Comparison of ENCODE assay signal across 8 cellular contexts in the genomic region with DNA sequence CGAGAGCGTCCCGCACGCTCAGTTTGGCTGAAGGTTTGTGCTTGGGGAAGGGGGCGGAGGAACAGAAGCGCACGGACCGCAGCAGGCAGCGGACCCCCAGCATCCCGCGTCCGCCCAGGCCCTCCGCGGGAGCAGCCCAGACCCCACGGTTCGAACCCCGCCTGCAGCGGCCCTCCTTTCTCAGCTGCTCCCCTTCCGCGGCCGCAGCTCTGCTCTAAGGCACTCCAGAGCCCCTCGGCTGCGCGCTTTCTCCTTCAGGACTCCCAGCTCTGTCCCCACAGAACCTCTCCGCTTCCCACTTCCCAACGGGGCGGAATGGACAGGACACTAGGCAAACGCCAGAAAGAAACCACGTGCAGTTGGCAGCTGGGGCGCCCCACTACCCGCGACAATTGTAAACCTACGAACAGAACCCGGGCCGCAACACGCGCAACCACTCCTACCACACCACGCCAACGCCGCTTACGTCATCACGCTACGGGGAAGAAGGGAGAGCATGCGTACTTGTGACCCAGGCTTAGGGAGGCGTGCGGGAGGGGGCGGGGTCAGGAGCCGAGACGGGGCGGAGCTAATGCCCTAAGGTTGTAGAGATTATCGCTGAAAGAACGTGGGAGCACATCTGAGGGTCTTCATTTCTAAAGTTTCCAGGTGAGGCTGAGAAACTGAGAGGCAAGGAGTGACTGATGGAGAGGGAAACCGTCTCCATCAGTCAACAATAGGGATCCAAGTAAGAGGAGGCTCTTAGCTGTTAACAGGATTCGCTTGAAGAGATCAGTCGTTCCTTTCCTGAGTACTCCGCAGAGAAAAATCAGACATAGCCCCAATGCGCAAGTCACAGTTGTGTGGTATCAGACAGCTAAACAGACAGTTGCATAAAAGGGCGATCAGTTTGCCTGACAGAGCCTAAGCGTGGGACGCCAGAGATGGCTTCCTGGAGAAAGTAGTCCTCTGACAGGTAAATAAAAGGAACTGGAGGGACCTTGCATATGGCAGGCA. TPM values are rescaled to one million over a fixed set of nuclear protein-coding genes. Genes with fewer than 3 reads are reported as not detected.
DNase-seq lines count a peak whose midpoint lies in the region; TF ChIP-seq lines count a peak whose summit lies in the region.

A gene with protein sequence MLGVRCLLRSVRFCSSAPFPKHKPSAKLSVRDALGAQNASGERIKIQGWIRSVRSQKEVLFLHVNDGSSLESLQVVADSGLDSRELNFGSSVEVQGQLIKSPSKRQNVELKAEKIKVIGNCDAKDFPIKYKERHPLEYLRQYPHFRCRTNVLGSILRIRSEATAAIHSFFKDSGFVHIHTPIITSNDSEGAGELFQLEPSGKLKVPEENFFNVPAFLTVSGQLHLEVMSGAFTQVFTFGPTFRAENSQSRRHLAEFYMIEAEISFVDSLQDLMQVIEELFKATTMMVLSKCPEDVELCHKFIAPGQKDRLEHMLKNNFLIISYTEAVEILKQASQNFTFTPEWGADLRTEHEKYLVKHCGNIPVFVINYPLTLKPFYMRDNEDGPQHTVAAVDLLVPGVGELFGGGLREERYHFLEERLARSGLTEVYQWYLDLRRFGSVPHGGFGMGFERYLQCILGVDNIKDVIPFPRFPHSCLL (minus strand): TSS at position 479 of the 996 bp plus-strand sequence. CDS start 376 bp downstream, at position 103.

- peak; percentile 95 to 99 for DNase-seq in HAP-1 (ENCODE audit: low spot score in 2 of 2)
- peak; percentile 97 for DNase-seq in MM.1S
- peak; percentile 54 for DNase-seq in SIG-M5 (lab: John Stamatoyannopoulos, UW)
- DNase-seq in activated gamma-delta T cell (lab: John Stamatoyannopoulos, UW), result peak; percentile 78
- DNase-seq in fibroblast of villous mesenchyme (ENCODE audit: low read depth), result peak; percentile 98
- peak; percentile 98 for DNase-seq in stomach

- peak; percentile 41 for TF ChIP-seq RAD21 in neural cell (conservative IDR thresholded peaks at IDR 0.05)

- H3K4me1 ChIP-seq in ES-I3 (ENCODE audit: insufficient read depth, low read length), result peaks cover 3% of the 10 kb centered on the region; the same call in 1 of the 2 replicates
- H3K4me1 ChIP-seq in HAP-1, result peaks cover 19% of the 10 kb centered on the region; the same call in 1 of the 2 replicates
- H3K4me1 ChIP-seq in MM.1S (ENCODE audit: low read length), result no peaks in the 10 kb centered on the region
- H3K4me1 ChIP-seq in stomach, result peaks cover 6 to 31% (median 23%) of the 10 kb centered on the region in 4 donors

- H3K27me3 ChIP-seq in HAP-1 (ENCODE audit: low read depth), result no peaks in the 10 kb centered on the region
- H3K27me3 ChIP-seq in MM.1S (replicated peaks; ENCODE audit: insufficient read depth, low read length), result no peaks in the 10 kb centered on the region
- H3K27me3 ChIP-seq in neural cell (ENCODE audit: insufficient read depth, low read depth, low read length), result no peaks in the 10 kb centered on the region
- H3K27me3 ChIP-seq in stomach, result no peaks in the 10 kb centered on the region

- 0 to 1% (median 0%) methylated on average over 21 to 60 of the region's 60 CpGs for WGBS in stomach, 5 donors

- H3K27ac ChIP-seq in MM.1S (ENCODE audit: low read length) (peak within 1 kb of the TSS; percentile 41; the same call in 1 of the 2 replicates), neural cell (ENCODE audit: low read length) (peak within 1 kb of the TSS; percentile 77), stomach (peak within 1 kb of the TSS; percentile 85 to 94 (median 90))

- H4K20me1 ChIP-seq in MM.1S (ENCODE audit: insufficient read depth, low read length) (no peaks in the 10 kb centered on the region), neural cell (ENCODE audit: insufficient read depth) (no peaks in the 10 kb centered on the region)

- in situ Hi-C loops in HAP-1 (cut with MboI; ENCODE audit: low sequenced_read_pairs), result loop anchor here (25.0 kb wide), 2 partner anchors 487 to 787 kb away; a partner anchor contains a TSS

- H3F3A ChIP-seq in MM.1S (ENCODE audit: insufficient read depth, low read length), result no peaks in the 10 kb centered on the region
- H3F3A ChIP-seq in neural cell (ENCODE audit: insufficient read depth, low read length, poor library complexity, severe bottlenecking), result peaks cover 11% of the 10 kb centered on the region

- H3K9me3 ChIP-seq in ES-I3 (ENCODE audit: control insufficient read depth, insufficient read depth, low read length) (no peaks in the 10 kb centered on the region), HAP-1 (no peaks in the 10 kb centered on the region; the same call in 1 of the 2 replicates), MM.1S (replicated peaks; ENCODE audit: insufficient read depth, low read length) (no peaks in the 10 kb centered on the region), neural cell (ENCODE audit: low read length) (no peaks in the 10 kb centered on the region), stomach (no peaks in the 10 kb centered on the region)

- intact Hi-C loops in stomach (cut with DNase I; ENCODE audit: low total_unique reads), result loop anchor here (10.0 kb wide), 1 partner anchor 150 kb away; no protein-coding TSS in a partner anchor

- peak within 1 kb of the TSS; percentile 72 for H3K4me2 ChIP-seq in MM.1S (ENCODE audit: low read depth, low read length)
- H3K4me2 ChIP-seq in neural cell (ENCODE audit: low read length), result peak within 1 kb of the TSS; percentile 67

- H3K36me3 ChIP-seq in ES-I3 (ENCODE audit: insufficient read depth, low read length) (no peaks in the 10 kb centered on the region), HAP-1 (replicated peaks) (peaks cover 17% of the 10 kb centered on the region), MM.1S (replicated peaks; ENCODE audit: insufficient read depth, low read length) (no peaks in the 10 kb centered on the region), neural cell (ENCODE audit: insufficient read depth, low read length) (no peaks in the 10 kb centered on the region), stomach (peaks cover 0 to 20% (median 15%) of the 10 kb centered on the region in 4 donors)

- peak; percentile 83 for TF ChIP-seq EP300 in neural cell (conservative IDR thresholded peaks at IDR 0.05; ENCODE audit: poor library complexity, severe bottlenecking)
- no peak for TF ChIP-seq EP300 in stomach (IDR thresholded peaks at IDR 0.05)

- H3K9me2 ChIP-seq in MM.1S (replicated peaks; ENCODE audit: insufficient read depth, low read length) (no peaks in the 10 kb centered on the region), neural cell (ENCODE audit: insufficient read depth, low read length) (no peaks in the 10 kb centered on the region)

- H3K4me3 ChIP-seq in HAP-1 (peak within 1 kb of the TSS; percentile 82), MM.1S (ENCODE audit: low read length) (peak within 1 kb of the TSS; percentile 95), fibroblast of villous mesenchyme (ENCODE audit: low read depth, low read length) (peak within 1 kb of the TSS; percentile 74), neural cell (ENCODE audit: low read length) (peak within 1 kb of the TSS; percentile 81), stomach (peak within 1 kb of the TSS; percentile 85 to 92 (median 88))

- peak in 2 of 4 donors; percentile 57 to 78 for TF ChIP-seq POLR2A in stomach (IDR thresholded peaks at IDR 0.05)

- H3K79me2 ChIP-seq in MM.1S (ENCODE audit: low read length) (peaks cover 22% of the 10 kb centered on the region), neural cell (replicated peaks; ENCODE audit: insufficient read depth, low read length) (peaks cover 19% of the 10 kb centered on the region)

- H3K9ac ChIP-seq in ES-I3 (ENCODE audit: low read depth, low read length) (peak within 1 kb of the TSS; percentile 95), MM.1S (ENCODE audit: low read length) (peak within 1 kb of the TSS; percentile 83), neural cell (ENCODE audit: low read length) (peak within 1 kb of the TSS; percentile 76)

- H2AFZ ChIP-seq in MM.1S (ENCODE audit: low read length), result peak within 1 kb of the TSS; percentile 82
- peak within 1 kb of the TSS; percentile 82 for H2AFZ ChIP-seq in neural cell (ENCODE audit: low read depth, low read length)

- TF ChIP-seq CTCF in MM.1S (IDR thresholded peaks at IDR 0.05; ENCODE audit: low read length), result no peak
- no peak for TF ChIP-seq CTCF in fibroblast of villous mesenchyme (IDR thresholded peaks at IDR 0.05; ENCODE audit: insufficient read depth, low read depth, low read length)
- TF ChIP-seq CTCF in neural cell (IDR thresholded peaks at IDR 0.05; ENCODE audit: poor library complexity, severe bottlenecking), result no peak
- no peak for TF ChIP-seq CTCF in stomach (IDR thresholded peaks at IDR 0.05)

TF ChIP-seq in neural cell, 6 proteins besides CTCF, POLR2A, EP300 and RAD21 (continues in another document):
- TF ChIP-seq, protein P1, sequence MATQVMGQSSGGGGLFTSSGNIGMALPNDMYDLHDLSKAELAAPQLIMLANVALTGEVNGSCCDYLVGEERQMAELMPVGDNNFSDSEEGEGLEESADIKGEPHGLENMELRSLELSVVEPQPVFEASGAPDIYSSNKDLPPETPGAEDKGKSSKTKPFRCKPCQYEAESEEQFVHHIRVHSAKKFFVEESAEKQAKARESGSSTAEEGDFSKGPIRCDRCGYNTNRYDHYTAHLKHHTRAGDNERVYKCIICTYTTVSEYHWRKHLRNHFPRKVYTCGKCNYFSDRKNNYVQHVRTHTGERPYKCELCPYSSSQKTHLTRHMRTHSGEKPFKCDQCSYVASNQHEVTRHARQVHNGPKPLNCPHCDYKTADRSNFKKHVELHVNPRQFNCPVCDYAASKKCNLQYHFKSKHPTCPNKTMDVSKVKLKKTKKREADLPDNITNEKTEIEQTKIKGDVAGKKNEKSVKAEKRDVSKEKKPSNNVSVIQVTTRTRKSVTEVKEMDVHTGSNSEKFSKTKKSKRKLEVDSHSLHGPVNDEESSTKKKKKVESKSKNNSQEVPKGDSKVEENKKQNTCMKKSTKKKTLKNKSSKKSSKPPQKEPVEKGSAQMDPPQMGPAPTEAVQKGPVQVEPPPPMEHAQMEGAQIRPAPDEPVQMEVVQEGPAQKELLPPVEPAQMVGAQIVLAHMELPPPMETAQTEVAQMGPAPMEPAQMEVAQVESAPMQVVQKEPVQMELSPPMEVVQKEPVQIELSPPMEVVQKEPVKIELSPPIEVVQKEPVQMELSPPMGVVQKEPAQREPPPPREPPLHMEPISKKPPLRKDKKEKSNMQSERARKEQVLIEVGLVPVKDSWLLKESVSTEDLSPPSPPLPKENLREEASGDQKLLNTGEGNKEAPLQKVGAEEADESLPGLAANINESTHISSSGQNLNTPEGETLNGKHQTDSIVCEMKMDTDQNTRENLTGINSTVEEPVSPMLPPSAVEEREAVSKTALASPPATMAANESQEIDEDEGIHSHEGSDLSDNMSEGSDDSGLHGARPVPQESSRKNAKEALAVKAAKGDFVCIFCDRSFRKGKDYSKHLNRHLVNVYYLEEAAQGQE (IDR thresholded peaks at IDR 0.05; ENCODE audit: borderline replicate concordance), result peak; percentile 57
- TF ChIP-seq MXI1 (conservative IDR thresholded peaks at IDR 0.05; ENCODE audit: poor library complexity, severe bottlenecking) (peak; percentile 99), SMC3 (conservative IDR thresholded peaks at IDR 0.05; ENCODE audit: poor library complexity) (peak; percentile 9), POLR2AphosphoS5 (IDR thresholded peaks at IDR 0.05) (peak; percentile 87), TAF1 (IDR thresholded peaks at IDR 0.05; ENCODE audit: low read depth) (peak; percentile 33)

RNA-seq across cellular contexts. Expression of the gene that starts here (rescaled TPM):
- total RNA-seq in fibroblast of villous mesenchyme (33.2 and 37.1 TPM in 2 replicates), stomach (10 to 100 TPM in 3 of 5 donors, 1 to 10 TPM in 2; 4.7 to 34.5 (median 14.5) TPM)
- polyA plus RNA-seq in neural cell (39.6 and 47.8 TPM in 2 replicates), stomach (10 to 100 TPM; 13.5 to 15.0 (median 13.8) TPM)
- polyA minus RNA-seq in neural cell, result 36.5 and 36.9 TPM in 2 replicates

Comparison
In these comparisons a context has a peak if more than half of its experiments do, and no peak if none do; other contexts are left out.
1. Peak in every context shown above with its lines: DNase-seq, H3K4me3 ChIP-seq and H3K27ac ChIP-seq.